ENCODE assay signal across 8 cellular contexts in the genomic region with DNA sequence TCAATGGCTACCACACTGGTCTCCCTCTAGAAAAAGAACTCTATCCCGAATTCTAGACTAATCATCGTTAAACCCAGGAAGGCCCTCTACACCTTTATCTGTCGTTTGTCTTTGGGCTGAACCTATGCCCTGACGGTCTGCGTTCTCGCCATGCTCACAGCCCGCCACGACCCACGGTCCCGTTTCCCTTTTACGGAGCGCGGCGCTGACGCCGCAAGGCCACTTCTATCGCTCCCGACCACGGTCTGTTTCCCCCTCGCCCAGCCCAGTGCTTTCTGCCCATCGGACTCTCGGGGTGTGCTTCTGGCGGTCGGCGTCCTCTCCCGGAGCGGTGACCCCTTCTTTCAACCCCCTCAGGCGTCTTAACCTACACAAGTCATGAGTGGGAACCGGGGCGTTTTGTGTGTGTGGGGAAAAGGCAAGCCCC. TPM values are rescaled to one million over a fixed set of nuclear protein-coding genes. Genes with fewer than 3 reads are reported as not detected.
DNase-seq lines count a peak whose midpoint lies in the region; ATAC-seq and TF ChIP-seq lines count a peak whose summit lies in the region.

No MANE protein-coding gene starts in this region.

- H4K91ac ChIP-seq in neuronal stem cell (ENCODE audit: low read depth, low read length, poor library complexity) = no peak overlapping the region

- no peak for TF ChIP-seq POLR2A in tibial nerve (IDR thresholded peaks at IDR 0.05)

- H3K23ac ChIP-seq in neuronal stem cell (ENCODE audit: low read depth, low read length, poor library complexity) = peak overlapping the region; percentile 89

- peaks cover 7% of the 10 kb centered on the region; the same call in 1 of the 2 replicates for H3K79me2 ChIP-seq in PC-9 (ENCODE audit: low read depth)

- no peak for TF ChIP-seq EP300 in tibial nerve (IDR thresholded peaks at IDR 0.05)

- no peak overlapping the region for H3K4ac ChIP-seq in neuronal stem cell (ENCODE audit: low read length)

- no peaks in the 10 kb centered on the region for H3K79me1 ChIP-seq in neuronal stem cell (ENCODE audit: low read depth, low read length)

- no peak overlapping the region for H2BK12ac ChIP-seq in neuronal stem cell (ENCODE audit: low read length)

- H2AK5ac ChIP-seq in neuronal stem cell (ENCODE audit: low read depth, low read length) = no peak overlapping the region

- H2BK5ac ChIP-seq in neuronal stem cell (ENCODE audit: low read length) = no peak overlapping the region

- peak overlapping the region; percentile 79 for H3K4me2 ChIP-seq in PC-9
- H3K4me2 ChIP-seq in neuronal stem cell (ENCODE audit: insufficient read depth, low read length, poor library complexity, severe bottlenecking) = peak overlapping the region; percentile 48

- peak overlapping the region; percentile 93 for H3K9ac ChIP-seq in neuronal stem cell (ENCODE audit: low read depth, low read length, poor library complexity)

- intact Hi-C loops in A673 (cut with micrococcal nuclease; ENCODE audit: unreplicated experiment) (loop anchor here (5.0 kb wide), 1 partner anchor 76 kb away; a partner anchor contains a TSS), PC-9 (cut with micrococcal nuclease; ENCODE audit: unreplicated experiment) (loop anchor here (2.0 to 5.0 kb wide), 4 partner anchors 76 to 177 kb away; a partner anchor contains a TSS)

- H3K9me3 ChIP-seq in A673 (ENCODE audit: low read depth, low read length, poor library complexity, severe bottlenecking) (no peaks in the 10 kb centered on the region), PC-9 (ENCODE audit: insufficient read depth, low read depth) (no peaks in the 10 kb centered on the region), neuronal stem cell (replicated peaks in 1 of 2; ENCODE audit: control insufficient read depth in 2 of 2, insufficient read depth in 1 of 2, low read depth in 1 of 2, low read length in 2 of 2) (no peaks in the 10 kb centered on the region), tibial nerve (no peaks in the 10 kb centered on the region)

- no peak overlapping the region for H4K8ac ChIP-seq in neuronal stem cell (ENCODE audit: low read depth, low read length)

- H3F3A ChIP-seq in PC-9 (ENCODE audit: insufficient read depth, low read depth) = peaks cover 10% of the 10 kb centered on the region

- no CpG with 5 or more reads among the region's 30 CpGs for WGBS in neuronal stem cell (ENCODE audit: extremely low coverage in 2 of 2, insufficient read length in 2 of 2, insufficient replicate concordance in 1 of 2), 2 donors
- WGBS in tibial nerve, 2 donors = 1% methylated on average over 20 to 30 of the region's 30 CpGs

- TF ChIP-seq CTCF in A673 (conservative IDR thresholded peaks at IDR 0.05; ENCODE audit: low read depth, low read length) (no peak), PC-9 (conservative IDR thresholded peaks at IDR 0.05) (no peak), tibial nerve (IDR thresholded peaks at IDR 0.05) (no peak)

- H2AFZ ChIP-seq in PC-9 (peak overlapping the region; percentile 92), neuronal stem cell (ENCODE audit: low read length) (peak overlapping the region; percentile 100)

- no peaks in the 10 kb centered on the region for H4K20me1 ChIP-seq in PC-9 (ENCODE audit: insufficient read depth)

- H3K4me1 ChIP-seq in A673 (ENCODE audit: insufficient read depth, low read length, poor library complexity, severe bottlenecking) = peaks cover 11% of the 10 kb centered on the region
- peaks cover 6% of the 10 kb centered on the region; the same call in 1 of the 2 replicates for H3K4me1 ChIP-seq in PC-9 (replicated peaks; ENCODE audit: insufficient read depth)
- no peaks in the 10 kb centered on the region for H3K4me1 ChIP-seq in neuronal stem cell (ENCODE audit: control insufficient read depth in 2 of 2, insufficient read depth in 1 of 2, low read depth in 1 of 2, low read length in 2 of 2)
- H3K4me1 ChIP-seq in tibial nerve = peaks cover 0 to 17% (median 0%) of the 10 kb centered on the region in 4 donors

- CTCF ChIA-PET in A673 (lab: Charles Lee) = interaction anchor here (0.6 to 1.5 kb wide), 3 partner anchors 175 to 597 kb away, joined by 3 read pairs; no protein-coding TSS in a partner anchor
- CTCF ChIA-PET in PC-9 (lab: Charles Lee) = interaction anchor here (0.6 to 1.7 kb wide), 4 partner anchors 22 to 1028 kb away, joined by 3 to 11 read pairs (median 4); a partner anchor contains a TSS

- H3K27ac ChIP-seq in A673 (ENCODE audit: low read depth, low read length, poor library complexity, severe bottlenecking) (peak overlapping the region; percentile 93), PC-9 (no peak overlapping the region), neuronal stem cell (replicated peaks; ENCODE audit: low read length) (peak overlapping the region; percentile 72), tibial nerve (peak overlapping the region; percentile 95 to 98 (median 98))

- H3K4me3 ChIP-seq in A673 (ENCODE audit: low read depth, low read length, poor library complexity, severe bottlenecking) = peak overlapping the region; percentile 94
- H3K4me3 ChIP-seq in PC-9 = peak overlapping the region; percentile 97
- peak overlapping the region; percentile 73 to 92 for H3K4me3 ChIP-seq in neuronal stem cell (ENCODE audit: low read length in 2 of 2)
- H3K4me3 ChIP-seq in tibial nerve = peak overlapping the region; percentile 63 to 96 (median 88)

- POLR2A ChIA-PET in A673 (lab: Charles Lee; ENCODE audit: low non-redundant PET) (no interaction called here), PC-9 (lab: Charles Lee; ENCODE audit: unreplicated experiment) (no interaction called here)

- H3K9me2 ChIP-seq in PC-9 (ENCODE audit: insufficient read depth) = no peaks in the 10 kb centered on the region

- no peaks in the 10 kb centered on the region for H3K27me3 ChIP-seq in A673 (replicated peaks; ENCODE audit: insufficient read depth, low read depth, low read length, poor library complexity)
- no peaks in the 10 kb centered on the region for H3K27me3 ChIP-seq in PC-9 (ENCODE audit: insufficient read depth, low read depth)
- no peaks in the 10 kb centered on the region for H3K27me3 ChIP-seq in neuronal stem cell (ENCODE audit: control insufficient read depth in 3 of 3, insufficient read depth in 3 of 3, low read depth in 1 of 3, low read length in 3 of 3)
- H3K27me3 ChIP-seq in tibial nerve = no peaks in the 10 kb centered on the region

- H3K18ac ChIP-seq in neuronal stem cell (ENCODE audit: low read length) = peak overlapping the region; percentile 97

- H2BK15ac ChIP-seq in neuronal stem cell (ENCODE audit: low read length) = no peak overlapping the region

- DNase-seq in A673 (ENCODE audit: low spot score) (no peak), PC-9 (peak in 1 of 2 experiments; percentile 37), activated gamma-delta T cell (lab: John Stamatoyannopoulos, UW) (peak; percentile 19), foreskin melanocyte (peak; percentile 34), neuronal stem cell (ENCODE audit: low spot score) (peak; percentile 38), tibial nerve (ENCODE audit: low spot score in 2 of 2) (peak in 1 of 2 donors; percentile 34)

- H3K14ac ChIP-seq in neuronal stem cell (ENCODE audit: low read length) = no peak overlapping the region

- no peak overlapping the region for H2BK120ac ChIP-seq in neuronal stem cell (ENCODE audit: low read depth, low read length)

- peaks cover 3% of the 10 kb centered on the region for H3K36me3 ChIP-seq in A673 (ENCODE audit: insufficient read depth, low read length, poor library complexity, severe bottlenecking)
- H3K36me3 ChIP-seq in PC-9 (ENCODE audit: low read depth) = no peaks in the 10 kb centered on the region
- peaks cover 0 to 20% of the 10 kb centered on the region in 2 donors for H3K36me3 ChIP-seq in neuronal stem cell (replicated peaks in 1 of 2; ENCODE audit: control insufficient read depth in 2 of 2, insufficient read depth in 2 of 2, low read length in 2 of 2)
- no peaks in the 10 kb centered on the region for H3K36me3 ChIP-seq in tibial nerve

- ATAC-seq in GM18873 (IDR thresholded peaks at IDR 0.05; ENCODE audit: low FRiP score, unreplicated experiment) (peak; percentile 28), HG03135 (IDR thresholded peaks at IDR 0.05; ENCODE audit: unreplicated experiment) (peak; percentile 37)

- BruUV-seq in A673 (replicated peaks; lab: Mats Ljungman, UMichigan) (no TSS peak), PC-9 (replicated peaks; lab: Mats Ljungman, UMichigan) (no TSS peak)

RNA-seq across cellular contexts. Expression of a gene that starts 1.0 kb away (rescaled TPM):
- total RNA-seq in A673 (2021) (11.9 and 16.8 TPM in 2 replicates), PC-9 (2021) (10.8 and 11.3 TPM in 2 replicates), tibial nerve (1 to 10 TPM; 4.2 to 5.9 (median 5.2) TPM)
- polyA plus RNA-seq in neuronal stem cell (2013, experiment 1 of 2) = 14.0 TPM
- polyA plus RNA-seq in neuronal stem cell (2013, experiment 2 of 2) = 13.9 TPM
